12 cellular contexts compared by ENCODE assay signal in the genomic region with DNA sequence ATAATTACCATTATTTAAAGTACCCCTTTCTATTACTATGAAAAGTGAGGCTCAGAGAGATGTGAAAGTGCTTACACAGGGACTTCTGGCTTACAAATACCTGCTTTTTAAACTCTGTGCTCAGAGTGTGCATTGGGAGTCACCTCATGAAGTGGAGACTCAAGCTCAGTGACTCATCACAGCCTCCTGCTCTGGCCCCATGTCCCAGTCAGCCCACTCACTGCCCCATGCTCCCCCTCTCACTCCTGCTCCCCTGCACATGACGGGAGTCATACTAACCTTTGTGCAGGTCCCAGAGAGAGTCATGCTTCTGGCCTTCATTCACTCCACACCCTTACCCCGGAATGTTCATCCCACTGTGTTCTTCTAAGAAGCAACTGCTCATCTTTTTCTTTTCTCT. TPM values are rescaled to one million over a fixed set of nuclear protein-coding genes. Genes with fewer than 3 reads are reported as not detected.
A peak's percentile ranks its signal among the peaks of the same experiment; 100 is the strongest.
DNase-seq lines count a peak whose midpoint lies in the region; ATAC-seq lines count a peak whose summit lies in the region.
"Had no signal": no experiment of that assay in that cellular context is flagged by ENCODE, and none has a peak within 500 bp of the region (broad histone marks: within the 10 kb centered on the region; RNA-seq: fewer than 3 reads in every experiment).

No MANE protein-coding gene starts in this region.

- H3K4me3 Mint-ChIP-seq in activated CD8-positive, alpha-beta T cell treated with anti-CD3 and anti-CD28 coated beads, Interleukin-2, amount 10 ng/mL, durations not matched to agents 7 days and 5 days: no peak overlapping the region
- H3K4me3 Mint-ChIP-seq in T-helper 2 cell treated with Interferon-gamma antibody and Interleukin-4, amounts not matched to agents 5 μg/mL and 100 μg/mL, for 36 hours: no peak overlapping the region
- H3K4me3 Mint-ChIP-seq: activated naive CD8-positive, alpha-beta T cell had no signal

- peaks cover 19% of the 10 kb centered on the region for H3K36me3 Mint-ChIP-seq in activated CD8-positive, alpha-beta T cell treated with anti-CD3 and anti-CD28 coated beads, Interleukin-2, amount 10 ng/mL, durations not matched to agents 7 days and 5 days (ENCODE audit: low read depth)
- no peaks in the 10 kb centered on the region for H3K36me3 Mint-ChIP-seq in T-helper 2 cell treated with Interferon-gamma antibody and Interleukin-4, amounts not matched to agents 5 μg/mL and 100 μg/mL, for 36 hours (ENCODE audit: low read depth)

- CTCF ChIA-PET in activated CD8-positive, alpha-beta T cell treated with anti-CD3 and anti-CD28 coated beads, Interleukin-2, amount 10 ng/mL, durations not matched to agents 7 days and 5 days (lab: Charles Lee): interaction anchor here (1.6 to 2.5 kb wide), 2 partner anchors 17 to 190 kb away, joined by 6 to 10 read pairs; no protein-coding TSS in a partner anchor

- peak; percentile 70 for DNase-seq in CD1c-positive myeloid dendritic cell (ENCODE audit: extremely low spot score)
- DNase-seq in activated CD8-positive, alpha-beta T cell treated with anti-CD3 and anti-CD28 coated beads, Interleukin-2, amount 10 ng/mL, durations not matched to agents 7 days and 5 days: no peak
- DNase-seq in kidney tubule cell (ENCODE audit: low spot score): peak; percentile 96
- DNase-seq in T-helper 2 cell treated with Interferon-gamma antibody and Interleukin-4, amounts not matched to agents 5 μg/mL and 100 μg/mL, for 36 hours (ENCODE audit: low spot score): no peak
- no peak for DNase-seq in NAMALWA (ENCODE audit: low spot score)
- DNase-seq: activated CD4-positive, alpha-beta T cell treated with anti-CD3 and anti-CD28 coated beads for 4 hours; NCI-H187 treated with DMSO at 0.1 percent for 48 hours had no signal

- peaks cover 45% of the 10 kb centered on the region for H3K4me1 Mint-ChIP-seq in activated CD8-positive, alpha-beta T cell treated with anti-CD3 and anti-CD28 coated beads, Interleukin-2, amount 10 ng/mL, durations not matched to agents 7 days and 5 days (ENCODE audit: low read depth)
- peaks cover 7% of the 10 kb centered on the region for H3K4me1 Mint-ChIP-seq in T-helper 2 cell treated with Interferon-gamma antibody and Interleukin-4, amounts not matched to agents 5 μg/mL and 100 μg/mL, for 36 hours (ENCODE audit: low read depth)

- H3K9me3 Mint-ChIP-seq in activated CD8-positive, alpha-beta T cell treated with anti-CD3 and anti-CD28 coated beads, Interleukin-2, amount 10 ng/mL, durations not matched to agents 7 days and 5 days (ENCODE audit: insufficient read depth): peaks cover 12% of the 10 kb centered on the region
- peaks cover 3% of the 10 kb centered on the region for H3K9me3 Mint-ChIP-seq in T-helper 2 cell treated with Interferon-gamma antibody and Interleukin-4, amounts not matched to agents 5 μg/mL and 100 μg/mL, for 36 hours

- POLR2A ChIA-PET in activated CD8-positive, alpha-beta T cell treated with anti-CD3 and anti-CD28 coated beads, Interleukin-2, amount 10 ng/mL, durations not matched to agents 7 days and 5 days (lab: Charles Lee): no interaction called here

- peak overlapping the region; percentile 2 for H3K27ac Mint-ChIP-seq in activated CD8-positive, alpha-beta T cell treated with anti-CD3 and anti-CD28 coated beads, Interleukin-2, amount 10 ng/mL, durations not matched to agents 7 days and 5 days
- H3K27ac Mint-ChIP-seq in T-helper 2 cell treated with Interferon-gamma antibody and Interleukin-4, amounts not matched to agents 5 μg/mL and 100 μg/mL, for 36 hours: no peak overlapping the region
- H3K27ac Mint-ChIP-seq: activated naive CD8-positive, alpha-beta T cell had no signal

- peak; percentile 21 for ATAC-seq in HG03280 (IDR thresholded peaks at IDR 0.05; ENCODE audit: unreplicated experiment)
- no peak for ATAC-seq in activated CD8-positive, alpha-beta T cell treated with anti-CD3 and anti-CD28 coated beads, Interleukin-2, amount 10 ng/mL, durations not matched to agents 7 days and 5 days
- no peak for ATAC-seq in GM21717 (IDR thresholded peaks at IDR 0.05; ENCODE audit: unreplicated experiment)
- ATAC-seq in HG02885 (IDR thresholded peaks at IDR 0.05; ENCODE audit: poor library complexity, unreplicated experiment): no peak

- no peaks in the 10 kb centered on the region for H3K27me3 Mint-ChIP-seq in activated CD8-positive, alpha-beta T cell treated with anti-CD3 and anti-CD28 coated beads, Interleukin-2, amount 10 ng/mL, durations not matched to agents 7 days and 5 days (ENCODE audit: low read depth)
- peaks cover 38% of the 10 kb centered on the region for H3K27me3 Mint-ChIP-seq in T-helper 2 cell treated with Interferon-gamma antibody and Interleukin-4, amounts not matched to agents 5 μg/mL and 100 μg/mL, for 36 hours (ENCODE audit: low read depth)

RNA-seq across cellular contexts. Expression of a gene that starts 20.2 kb away (rescaled TPM):
- total RNA-seq in activated CD8-positive, alpha-beta T cell treated with anti-CD3 and anti-CD28 coated beads, Interleukin-2, amount 10 ng/mL, durations not matched to agents 7 days and 5 days: 10 to 100 TPM; 41.4 to 41.5 TPM
- total RNA-seq: H1 had no signal

RNA-seq across cellular contexts. Expression of a gene that starts 54.4 kb away (rescaled TPM):
- total RNA-seq in activated CD8-positive, alpha-beta T cell treated with anti-CD3 and anti-CD28 coated beads, Interleukin-2, amount 10 ng/mL, durations not matched to agents 7 days and 5 days: under 1 TPM; 0.34 to 0.37 TPM
- total RNA-seq: H1 had no signal

Comparison
In these comparisons a context has a peak if more than half of its experiments do, and no peak if none do; other contexts are left out.
1. DNase-seq: peak in CD1c-positive myeloid dendritic cell (single experiment) and kidney tubule cell (single experiment); none in activated CD8-positive, alpha-beta T cell treated with anti-CD3 and anti-CD28 coated beads, Interleukin-2, amount 10 ng/mL, durations not matched to agents 7 days and 5 days (single experiment), T-helper 2 cell treated with Interferon-gamma antibody and Interleukin-4, amounts not matched to agents 5 μg/mL and 100 μg/mL, for 36 hours (single experiment) and NAMALWA (single experiment).